In genomic region chr18:2978626-2979025, GRCh38 we compare ENCODE assay signal across 8 cellular contexts. TPM values are rescaled to one million over a fixed set of nuclear protein-coding genes. Genes with fewer than 3 reads are reported as not detected.
DNase-seq lines count a peak whose midpoint lies in the region; ATAC-seq and TF ChIP-seq lines count a peak whose summit lies in the region.

No MANE protein-coding gene starts in this region.

- H3K36me3 ChIP-seq in subcutaneous abdominal adipose tissue (ENCODE audit: control insufficient read depth in 5 of 5, insufficient read depth in 5 of 5, low read length in 5 of 5) (no peaks in the 10 kb centered on the region), Caco-2 (ENCODE audit: control insufficient read depth, insufficient read depth, low read length) (peaks cover 2% of the 10 kb centered on the region; the same call in 1 of the 2 replicates)

- H3K4me3 Mint-ChIP-seq in activated CD8-positive, alpha-beta T cell treated with anti-CD3 and anti-CD28 coated beads for 36 hours, result peak overlapping the region; percentile 74
- H3K4me3 Mint-ChIP-seq in Caco-2 (ENCODE audit: unreplicated experiment), result no peak overlapping the region

- peak; percentile 9 for ATAC-seq in activated CD8-positive, alpha-beta T cell treated with anti-CD3 and anti-CD28 coated beads for 36 hours
- ATAC-seq in left ventricle myocardium superior, result peak; percentile 5

- peaks cover 9 to 51% (median 49%) of the 10 kb centered on the region in 5 donors for H3K4me1 ChIP-seq in subcutaneous abdominal adipose tissue (ENCODE audit: control insufficient read depth in 5 of 5, insufficient read depth in 5 of 5, low read length in 5 of 5)
- peaks cover 41% of the 10 kb centered on the region for H3K4me1 ChIP-seq in Caco-2

- peak overlapping the region in 1 of 5 donors; percentile 40 for H3K9ac ChIP-seq in subcutaneous abdominal adipose tissue (ENCODE audit: low read length in 5 of 5)

- H3K9me3 ChIP-seq in subcutaneous abdominal adipose tissue (ENCODE audit: control insufficient read depth in 5 of 5, low read length in 5 of 5), result no peaks in the 10 kb centered on the region
- no peaks in the 10 kb centered on the region for H3K9me3 ChIP-seq in Caco-2

- CTCF ChIA-PET in activated CD8-positive, alpha-beta T cell treated with anti-CD3 and anti-CD28 coated beads for 36 hours (lab: Charles Lee), result interaction anchor here (2.4 to 3.2 kb wide), 3 partner anchors 15 to 21 kb away, joined by 14 to 32 read pairs (median 19); no protein-coding TSS in a partner anchor
- CTCF ChIA-PET in Caco-2 (lab: Charles Lee), result no interaction called here

- intact Hi-C loops in activated CD8-positive, alpha-beta T cell treated with anti-CD3 and anti-CD28 coated beads for 36 hours (cut with micrococcal nuclease), result no loop called here
- intact Hi-C loops in left ventricle myocardium superior (cut with micrococcal nuclease) (no loop called here), Caco-2 (cut with micrococcal nuclease; ENCODE audit: unreplicated experiment) (no loop called here)

- no peak for TF ChIP-seq CTCF in activated CD8-positive, alpha-beta T cell treated with anti-CD3 and anti-CD28 coated beads for 36 hours (IDR thresholded peaks at IDR 0.05)
- TF ChIP-seq CTCF in GM13976 (IDR thresholded peaks at IDR 0.05; ENCODE audit: borderline replicate concordance, control extremely low read depth, extremely low read depth, insufficient read depth, missing control alignments), result no peak
- no peak for TF ChIP-seq CTCF in Caco-2 (IDR thresholded peaks at IDR 0.05; ENCODE audit: insufficient read depth in 1 of 2, low read depth in 1 of 2, low read length in 1 of 2, severe bottlenecking in 1 of 2, unreplicated experiment in 1 of 2)

- POLR2A ChIA-PET in activated CD8-positive, alpha-beta T cell treated with anti-CD3 and anti-CD28 coated beads for 36 hours (lab: Charles Lee), result interaction anchor here (0.8 to 7.8 kb wide), 5 partner anchors 8 to 283 kb away, joined by 3 to 142 read pairs (median 6); no protein-coding TSS in a partner anchor
- POLR2A ChIA-PET in Caco-2 (lab: Charles Lee), result no interaction called here

- H3K27me3 ChIP-seq in subcutaneous abdominal adipose tissue (ENCODE audit: control insufficient read depth in 5 of 5, insufficient read depth in 4 of 5, low read length in 5 of 5), result no peaks in the 10 kb centered on the region
- no peaks in the 10 kb centered on the region for H3K27me3 ChIP-seq in Caco-2 (replicated peaks; ENCODE audit: control insufficient read depth, insufficient read depth, low read length)

- no TSS peak for BruUV-seq in Caco-2 (replicated peaks; lab: Mats Ljungman, UMichigan)

- H3K4me3 ChIP-seq in subcutaneous abdominal adipose tissue (ENCODE audit: low read depth in 1 of 5, low read length in 5 of 5) (peak overlapping the region in 3 of 5 donors; percentile 12 to 45 (median 19)), Caco-2 (ENCODE audit: low read depth, low read length) (no peak overlapping the region)

- H3K27me3 Mint-ChIP-seq in activated CD8-positive, alpha-beta T cell treated with anti-CD3 and anti-CD28 coated beads for 36 hours, result no peaks in the 10 kb centered on the region
- H3K27me3 Mint-ChIP-seq in Caco-2 (ENCODE audit: insufficient read depth, unreplicated experiment), result no peaks in the 10 kb centered on the region

- in situ Hi-C loops in GM13976 (cut with MboI; ENCODE audit: low sequenced_read_pairs, unreplicated experiment), result loop anchor here (25.0 kb wide), 2 partner anchors 216 to 609 kb away; no protein-coding TSS in a partner anchor

- H3K9me3 Mint-ChIP-seq in activated CD8-positive, alpha-beta T cell treated with anti-CD3 and anti-CD28 coated beads for 36 hours, result no peaks in the 10 kb centered on the region
- no peaks in the 10 kb centered on the region for H3K9me3 Mint-ChIP-seq in Caco-2 (ENCODE audit: unreplicated experiment)

- peak overlapping the region; percentile 89 for H3K27ac Mint-ChIP-seq in activated CD8-positive, alpha-beta T cell treated with anti-CD3 and anti-CD28 coated beads for 36 hours
- no peak overlapping the region for H3K27ac Mint-ChIP-seq in Caco-2 (ENCODE audit: unreplicated experiment)

- H3K27ac ChIP-seq in subcutaneous abdominal adipose tissue (ENCODE audit: low read depth, low read length), result peak overlapping the region; percentile 87

- peaks cover 71% of the 10 kb centered on the region for H3K36me3 Mint-ChIP-seq in activated CD8-positive, alpha-beta T cell treated with anti-CD3 and anti-CD28 coated beads for 36 hours (ENCODE audit: low read depth)
- no peaks in the 10 kb centered on the region for H3K36me3 Mint-ChIP-seq in Caco-2 (ENCODE audit: insufficient read depth, unreplicated experiment)

- H3K4me1 Mint-ChIP-seq in activated CD8-positive, alpha-beta T cell treated with anti-CD3 and anti-CD28 coated beads for 36 hours (ENCODE audit: low read depth), result peaks cover 73% of the 10 kb centered on the region
- H3K4me1 Mint-ChIP-seq in Caco-2 (ENCODE audit: low read depth, unreplicated experiment), result peaks cover 29% of the 10 kb centered on the region

- DNase-seq in AG08395 (ENCODE audit: low spot score) (peak; percentile 74), GOT3 (lab: John Stamatoyannopoulos, UW) (peak; percentile 3), left ventricle myocardium superior (no peak), middle frontal gyrus (ENCODE audit: extremely low spot score, low spot score) (no peak), GM13976 (ENCODE audit: low spot score) (no peak), Caco-2 (no peak)
- DNase-seq in activated CD8-positive, alpha-beta T cell treated with anti-CD3 and anti-CD28 coated beads for 36 hours, result peak; percentile 54

RNA-seq across cellular contexts. Expression of gene LPIN2, which starts 34.3 kb away (rescaled TPM):
- total RNA-seq in activated CD8-positive, alpha-beta T cell treated with anti-CD3 and anti-CD28 coated beads for 36 hours, result 10 to 100 TPM; 95.5 to 95.7 TPM
- total RNA-seq in left ventricle myocardium superior (10.6 TPM), Caco-2 (2022) (25.3 and 26.2 TPM in 2 replicates)

Comparison
In these comparisons a context has a peak if more than half of its experiments do, and no peak if none do; other contexts are left out.
1. DNase-seq: peak in AG08395 (single experiment), GOT3 (single experiment) and activated CD8-positive, alpha-beta T cell treated with anti-CD3 and anti-CD28 coated beads for 36 hours (single experiment); none in left ventricle myocardium superior (single experiment), middle frontal gyrus (single experiment), GM13976 (single experiment) and Caco-2 (0 of 2).